Comparison of ENCODE assay signal across 1 cellular context in genomic region chr5:79474416-79475173, GRCh38.
TF ChIP-seq lines count a peak whose summit lies in the region.

No MANE protein-coding gene starts in this region.

TF ChIP-seq in HEK293, 187 proteins besides CTCF, POLR2A, EP300 and RAD21 (continued from another document):
- TF ChIP-seq PRDM6 (tag by site-specific recombination; IDR thresholded peaks at IDR 0.05), result peak; percentile 80
- TF ChIP-seq ZFP37 (tag by site-specific recombination; IDR thresholded peaks at IDR 0.05), result no peak
- TF ChIP-seq PRDM4 (tag by site-specific recombination; IDR thresholded peaks at IDR 0.05), result peak; percentile 43; the same call in 1 of the 2 replicates
- TF ChIP-seq ZSCAN4 (tag by site-specific recombination; IDR thresholded peaks at IDR 0.05), result no peak
- no peak for TF ChIP-seq KLF17 (tag by site-specific recombination; IDR thresholded peaks at IDR 0.05)
- 0 out of 2 replicates have a peak, but pooled peaks have one; percentile 21 for TF ChIP-seq PRDM10 (tag by site-specific recombination; IDR thresholded peaks at IDR 0.05)
- no peak for TF ChIP-seq ZNF664 (tag by site-specific recombination; IDR thresholded peaks at IDR 0.05)
- no peak for TF ChIP-seq SETDB1 (IDR thresholded peaks at IDR 0.05; ENCODE audit: insufficient read length, low read length)
- no peak for TF ChIP-seq ZBTB8A (tag by site-specific recombination; IDR thresholded peaks at IDR 0.05)
- TF ChIP-seq ZNF350 (tag by site-specific recombination; IDR thresholded peaks at IDR 0.05), result no peak
- TF ChIP-seq TRIM28 (IDR thresholded peaks at IDR 0.05; ENCODE audit: borderline replicate concordance, low read length), result no peak
- TF ChIP-seq ZBTB49 (tag by site-specific recombination; IDR thresholded peaks at IDR 0.05; ENCODE audit: low read depth), result no peak
- TF ChIP-seq ZNF114 (tag by site-specific recombination; IDR thresholded peaks at IDR 0.05), result no peak
- TF ChIP-seq ZNF366 (tag by site-specific recombination; conservative IDR thresholded peaks at IDR 0.05), result 0 out of 2 replicates have a peak, but pooled peaks have one; percentile 16
- no peak for TF ChIP-seq HOXD13 (CRISPR knock-in tag; IDR thresholded peaks at IDR 0.05; ENCODE audit: borderline replicate concordance)
- TF ChIP-seq BCL11B (tag by site-specific recombination; IDR thresholded peaks at IDR 0.05; ENCODE audit: low read depth), result no peak
